18 cellular contexts compared by ENCODE assay signal in the genomic region with DNA sequence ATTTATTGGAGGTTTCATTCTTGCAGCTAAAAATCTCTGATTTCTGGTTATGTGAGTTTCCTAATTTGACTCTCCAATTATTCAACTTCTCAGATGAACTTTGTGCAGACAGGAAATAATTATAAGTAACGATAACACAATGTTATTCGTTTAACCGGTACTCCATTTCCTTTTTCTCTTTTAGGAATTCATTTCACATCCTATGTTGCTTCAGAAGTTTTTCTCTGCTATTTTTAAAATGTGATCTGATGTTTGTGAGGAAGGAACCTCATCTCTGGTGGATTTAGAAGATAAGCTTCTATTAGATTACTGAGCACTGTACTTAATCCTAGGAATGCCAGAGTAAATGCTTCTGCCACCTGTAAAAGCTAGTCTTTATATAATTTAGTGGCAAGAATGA.
A peak's percentile ranks its signal among the peaks of the same experiment; 100 is the strongest.
DNase-seq lines count a peak whose midpoint lies in the region; ATAC-seq, FAIRE-seq and TF ChIP-seq lines count a peak whose summit lies in the region.
"Had no signal": no experiment of that assay in that cellular context is flagged by ENCODE, and none has a peak within 500 bp of the region (broad histone marks: within the 10 kb centered on the region; RNA-seq: fewer than 3 reads in every experiment).

No MANE protein-coding gene starts in this region.

- H3K79me2 ChIP-seq in endothelial cell of umbilical vein (ENCODE audit: control insufficient read depth, insufficient read depth, low read length), result no peaks in the 10 kb centered on the region

- TF ChIP-seq CTCF in A673 (conservative IDR thresholded peaks at IDR 0.05; ENCODE audit: low read depth, low read length) (no peak), endothelial cell of umbilical vein (IDR thresholded peaks at IDR 0.05; ENCODE audit: extremely low read depth in 1 of 2, insufficient read depth in 1 of 2, low read depth in 1 of 2, low read length in 2 of 2) (no peak), GM10248 (IDR thresholded peaks at IDR 0.05; ENCODE audit: control extremely low read depth, extremely low read depth, low read depth, missing control alignments) (no peak)

- no peak overlapping the region for H3K4me3 Mint-ChIP-seq in T-helper 17 cell

- no peaks in the 10 kb centered on the region for H3K9me1 ChIP-seq in endothelial cell of umbilical vein (replicated peaks; ENCODE audit: control insufficient read depth, extremely low read depth, insufficient read depth, low read length)

- peak overlapping the region; percentile 63 for H3K27ac ChIP-seq in A673 (ENCODE audit: low read depth, low read length, poor library complexity, severe bottlenecking)
- H3K27ac ChIP-seq in HUES64 (ENCODE audit: low read depth, low read length), result peak overlapping the region; percentile 77
- peak overlapping the region; percentile 68 for H3K27ac ChIP-seq in endothelial cell of umbilical vein (ENCODE audit: insufficient read depth, low read depth, low read length)
- H3K27ac ChIP-seq: PC-9 had no signal

- no peaks in the 10 kb centered on the region for H3K36me3 ChIP-seq in A673 (ENCODE audit: insufficient read depth, low read length, poor library complexity, severe bottlenecking)
- H3K36me3 ChIP-seq in HUES64 (ENCODE audit: insufficient read depth, low read length), result no peaks in the 10 kb centered on the region
- no peaks in the 10 kb centered on the region for H3K36me3 ChIP-seq in endothelial cell of umbilical vein (ENCODE audit: control insufficient read depth in 2 of 2, extremely low read depth in 1 of 2, insufficient read depth in 2 of 2, low read length in 2 of 2)

- no peaks in the 10 kb centered on the region for H3K9me3 ChIP-seq in A673 (ENCODE audit: low read depth, low read length, poor library complexity, severe bottlenecking)
- H3K9me3 ChIP-seq in HUES64 (ENCODE audit: insufficient read depth, low read depth, low read length), result no peaks in the 10 kb centered on the region
- H3K9me3 ChIP-seq in T-helper 17 cell (ENCODE audit: control insufficient read depth, low read length, poor library complexity, severe bottlenecking), result no peaks in the 10 kb centered on the region
- no peaks in the 10 kb centered on the region for H3K9me3 ChIP-seq in endothelial cell of umbilical vein (replicated peaks; ENCODE audit: control insufficient read depth, insufficient read depth, low read length)
- H3K9me3 ChIP-seq: Caco-2, SK-N-SH had no signal

- no peaks in the 10 kb centered on the region for H3K27me3 ChIP-seq in A673 (replicated peaks; ENCODE audit: insufficient read depth, low read depth, low read length, poor library complexity)
- H3K27me3 ChIP-seq in HUES64 (ENCODE audit: insufficient read depth, low read length), result no peaks in the 10 kb centered on the region
- peaks cover 0 to 6% of the 10 kb centered on the region in 2 experiments for H3K27me3 ChIP-seq in endothelial cell of umbilical vein (ENCODE audit: control insufficient read depth in 2 of 2, insufficient read depth in 2 of 2, low read length in 2 of 2)

- peak; percentile 53 for FAIRE-seq in endothelial cell of umbilical vein (lab: Jason Lieb, UNC)
- FAIRE-seq: G401.6, GM12892 had no signal

- peaks cover 71% of the 10 kb centered on the region for H3K4me1 ChIP-seq in A673 (ENCODE audit: insufficient read depth, low read length, poor library complexity, severe bottlenecking)
- H3K4me1 ChIP-seq in HUES64 (ENCODE audit: insufficient read depth, low read length), result peaks cover 58% of the 10 kb centered on the region
- peaks cover 46% of the 10 kb centered on the region for H3K4me1 ChIP-seq in endothelial cell of umbilical vein (ENCODE audit: control insufficient read depth, extremely low read depth, insufficient read depth, low read length)
- H3K4me1 ChIP-seq: Caco-2 had no signal

- no peak for TF ChIP-seq POLR2A in endothelial cell of umbilical vein (IDR thresholded peaks at IDR 0.05; ENCODE audit: low read depth, low read length)

- H3K4me3 ChIP-seq in A673 (ENCODE audit: low read depth, low read length, poor library complexity, severe bottlenecking) (no peak overlapping the region), HUES64 (ENCODE audit: low read length) (no peak overlapping the region), endothelial cell of umbilical vein (replicated peaks in 1 of 3; ENCODE audit: insufficient read depth in 1 of 3, low read depth in 1 of 3, low read length in 3 of 3) (peak overlapping the region in 1 of 3 experiments; percentile 12)
- H3K4me3 ChIP-seq: PC-9 had no signal

- peaks cover 12% of the 10 kb centered on the region for H3K27me3 Mint-ChIP-seq in T-helper 17 cell

- dilution Hi-C loops in endothelial cell of umbilical vein (cut with MboI; ENCODE audit: extremely low pct_ligation_motif_present, low sequenced_read_pairs), result no loop called here

- H4K20me1 ChIP-seq in endothelial cell of umbilical vein (replicated peaks; ENCODE audit: control insufficient read depth, extremely low read depth, insufficient read depth, low read length), result no peaks in the 10 kb centered on the region

- H3K4me1 Mint-ChIP-seq in T-helper 17 cell, result no peaks in the 10 kb centered on the region

- peak overlapping the region; percentile 6 for H3K27ac Mint-ChIP-seq in T-helper 17 cell

- intact Hi-C loops in A673 (cut with micrococcal nuclease; ENCODE audit: unreplicated experiment), result no loop called here
- intact Hi-C loops in endothelial cell of umbilical vein (cut with micrococcal nuclease), result loop anchor here (1.0 to 5.0 kb wide), 4 partner anchors 44 to 1654 kb away; a partner anchor contains a TSS

- CTCF ChIA-PET in A673 (lab: Charles Lee), result no interaction called here
- CTCF ChIA-PET in endothelial cell of umbilical vein (lab: Charles Lee), result interaction anchor here (0.9 to 1.2 kb wide), 4 partner anchors 12 to 420 kb away, joined by 3 to 4 read pairs (median 4); no protein-coding TSS in a partner anchor
- CTCF ChIA-PET in GM10248 (lab: Yijun Ruan, JAX), result no interaction called here

- WGBS in HUES64, result 62% methylated on average over 3 of the region's 3 CpGs

- no peaks in the 10 kb centered on the region for H3K36me3 Mint-ChIP-seq in T-helper 17 cell (ENCODE audit: low read depth)

- H2AFZ ChIP-seq in endothelial cell of umbilical vein (ENCODE audit: low read depth, low read length), result no peak overlapping the region
- H2AFZ ChIP-seq: PC-9 had no signal

- peak; percentile 81 for DNase-seq in A673 (ENCODE audit: low spot score)
- DNase-seq in T-helper 17 cell, result no peak
- peak; percentile 88 for DNase-seq in endothelial cell of umbilical vein (ENCODE audit: low read depth, low spot score)
- DNase-seq in GM10248 (ENCODE audit: extremely low spot score), result no peak
- no peak for DNase-seq in NCI-H510A treated with DMSO at 0.1 percent for 48 hours (lab: John Stamatoyannopoulos, UW)
- DNase-seq in effector CD4-positive, alpha-beta T cell, result no peak
- DNase-seq in SW480 (ENCODE audit: low spot score), result no peak
- DNase-seq: 8988T, Caco-2, Kasumi-1, NCI-H1417 treated with DMSO at 0.1 percent for 48 hours, NCI-H2081, NCI-H524 treated with DMSO at 0.1 percent for 48 hours, PC-9, SK-N-SH had no signal

- H3K9ac ChIP-seq in HUES64 (ENCODE audit: low read depth, low read length), result no peak overlapping the region
- peak overlapping the region; percentile 34 for H3K9ac ChIP-seq in endothelial cell of umbilical vein (replicated peaks; ENCODE audit: extremely low read depth, insufficient read depth, low read length)
- H3K9ac ChIP-seq: SK-N-SH had no signal

- peak overlapping the region; percentile 82 for H3K4me2 ChIP-seq in endothelial cell of umbilical vein (ENCODE audit: insufficient read depth, low read length)
- H3K4me2 ChIP-seq: PC-9, SK-N-SH had no signal

- BruUV-seq in A673 (replicated peaks; lab: Mats Ljungman, UMichigan) (no TSS peak), endothelial cell of umbilical vein (replicated peaks; lab: Mats Ljungman, UMichigan) (no TSS peak)

- POLR2A ChIA-PET in A673 (lab: Charles Lee; ENCODE audit: low non-redundant PET) (no interaction called here), endothelial cell of umbilical vein (lab: Charles Lee) (interaction anchor here (1.1 kb wide), 1 partner anchor 23 kb away, joined by 3 read pairs; no protein-coding TSS in a partner anchor), GM10248 (lab: Yijun Ruan, JAX) (no interaction called here)

- ATAC-seq in T-helper 17 cell, result no peak

TF ChIP-seq in endothelial cell of umbilical vein, 7 proteins besides CTCF, POLR2A, EP300 and RAD21:
- TF ChIP-seq FOS (IDR thresholded peaks at IDR 0.05; ENCODE audit: borderline replicate concordance, insufficient read depth, low read length) (peak; percentile 33), JUN (IDR thresholded peaks at IDR 0.05; ENCODE audit: borderline replicate concordance, insufficient read depth, insufficient read length, low read depth) (peak; percentile 82), GATA2 (IDR thresholded peaks at IDR 0.05; ENCODE audit: insufficient read depth, insufficient read length, low read depth, low read length) (peak; percentile 88), MYC (IDR thresholded peaks at IDR 0.05; ENCODE audit: low read depth, low read length) (no peak)
- TF ChIP-seq, protein P1, sequence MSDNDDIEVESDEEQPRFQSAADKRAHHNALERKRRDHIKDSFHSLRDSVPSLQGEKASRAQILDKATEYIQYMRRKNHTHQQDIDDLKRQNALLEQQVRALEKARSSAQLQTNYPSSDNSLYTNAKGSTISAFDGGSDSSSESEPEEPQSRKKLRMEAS (IDR thresholded peaks at IDR 0.05; ENCODE audit: insufficient read depth, insufficient read length), result no peak

Comparison
In these comparisons a context has a peak if more than half of its experiments do, and no peak if none do; other contexts are left out.
1. DNase-seq: peak in A673 (single experiment) and endothelial cell of umbilical vein (single experiment); none in T-helper 17 cell (0 of 3), GM10248 (single experiment), NCI-H510A treated with DMSO at 0.1 percent for 48 hours (single experiment), effector CD4-positive, alpha-beta T cell (single experiment) and SW480 (single experiment).
2. Peak in every context shown above with its lines, with median percentiles within 50 percentile points of each other: H3K27ac ChIP-seq.